Comparison of ENCODE assay signal across 26 cellular contexts in genomic region chr1:23636009-23636408, GRCh38. TPM values are rescaled to one million over a fixed set of nuclear protein-coding genes. Genes with fewer than 3 reads are reported as not detected.
A peak's percentile ranks its signal among the peaks of the same experiment; 100 is the strongest.
DNase-seq lines count a peak whose midpoint lies in the region; ATAC-seq and TF ChIP-seq lines count a peak whose summit lies in the region.
"Had no signal": no experiment of that assay in that cellular context is flagged by ENCODE, and none has a peak within 500 bp of the region (broad histone marks: within the 10 kb centered on the region; RNA-seq: fewer than 3 reads in every experiment).

No MANE protein-coding gene starts in this region.

- H3K9ac ChIP-seq in mesenchymal stem cell (ENCODE audit: low read length): no peak overlapping the region
- H3K9ac ChIP-seq: KMS-11 had no signal

- H3K4me1 Mint-ChIP-seq in activated CD8-positive, alpha-beta T cell treated with anti-CD3 and anti-CD28 coated beads for 36 hours (ENCODE audit: low read depth): peaks cover 28% of the 10 kb centered on the region
- peaks cover 29% of the 10 kb centered on the region for H3K4me1 Mint-ChIP-seq in activated CD8-positive, alpha-beta T cell treated with anti-CD3 and anti-CD28 coated beads, Interleukin-2, amount 10 ng/mL, durations not matched to agents 7 days and 5 days (ENCODE audit: low read depth)
- peaks cover 27% of the 10 kb centered on the region for H3K4me1 Mint-ChIP-seq in activated T-cell treated with anti-CD3 and anti-CD28 coated beads, Interleukin-2, amount 50 U/mL, for 24 hours (ENCODE audit: low read depth)

- TF ChIP-seq CTCF in activated CD8-positive, alpha-beta T cell treated with anti-CD3 and anti-CD28 coated beads for 36 hours (IDR thresholded peaks at IDR 0.05): no peak
- TF ChIP-seq CTCF in OCI-LY7 (conservative IDR thresholded peaks at IDR 0.05; ENCODE audit: low read length) (no peak), tibial artery (IDR thresholded peaks at IDR 0.05) (no peak)

- H3K79me1 ChIP-seq in mesenchymal stem cell (replicated peaks; ENCODE audit: low read length, poor library complexity, severe bottlenecking): no peaks in the 10 kb centered on the region

- peak overlapping the region; percentile 88 to 98 for H2BK12ac ChIP-seq in mesenchymal stem cell (ENCODE audit: low read length in 2 of 2)

- H3K4me3 Mint-ChIP-seq in activated CD8-positive, alpha-beta T cell treated with anti-CD3 and anti-CD28 coated beads for 36 hours: no peak overlapping the region
- no peak overlapping the region for H3K4me3 Mint-ChIP-seq in activated CD8-positive, alpha-beta T cell treated with anti-CD3 and anti-CD28 coated beads, Interleukin-2, amount 10 ng/mL, durations not matched to agents 7 days and 5 days
- no peak overlapping the region for H3K4me3 Mint-ChIP-seq in activated T-cell treated with anti-CD3 and anti-CD28 coated beads, Interleukin-2, amount 50 U/mL, for 24 hours

- H3K9me2 ChIP-seq in OCI-LY7 (ENCODE audit: insufficient read depth, low read length): no peaks in the 10 kb centered on the region

- H4K20me1 ChIP-seq in OCI-LY7 (ENCODE audit: insufficient read depth, low read length): no peaks in the 10 kb centered on the region

- WGBS in mesenchymal stem cell: over 99% methylated on average over 7 of the region's 7 CpGs

- H2BK15ac ChIP-seq in mesenchymal stem cell (ENCODE audit: low read depth, poor library complexity, severe bottlenecking): no peak overlapping the region

- H4K91ac ChIP-seq in mesenchymal stem cell (ENCODE audit: low read length): no peak overlapping the region

- no peak overlapping the region for H2BK120ac ChIP-seq in mesenchymal stem cell (ENCODE audit: low read depth, low read length)

- H3K27me3 ChIP-seq in mesenchymal stem cell (ENCODE audit: control insufficient read depth in 1 of 2, insufficient read depth in 1 of 2, low read length in 2 of 2) (peaks cover 0 to 28% of the 10 kb centered on the region in 2 experiments), tibial artery (no peaks in the 10 kb centered on the region), H7 (ENCODE audit: control insufficient read depth, insufficient read depth, low read length) (no peaks in the 10 kb centered on the region)
- H3K27me3 ChIP-seq: upper lobe of right lung had no signal

- H3K9me3 ChIP-seq in OCI-LY7 (ENCODE audit: low read length) (no peaks in the 10 kb centered on the region), mesenchymal stem cell (ENCODE audit: control insufficient read depth, low read length) (no peaks in the 10 kb centered on the region), tibial artery (no peaks in the 10 kb centered on the region)
- H3K9me3 ChIP-seq: prostate gland, upper lobe of right lung had no signal

- H3K4ac ChIP-seq in mesenchymal stem cell (ENCODE audit: low read depth in 1 of 2, low read length in 2 of 2): peak overlapping the region in 1 of 2 experiments; percentile 4

- no peak overlapping the region for H2AK5ac ChIP-seq in mesenchymal stem cell (ENCODE audit: low read length, severe bottlenecking)

- H3K36me3 Mint-ChIP-seq in activated CD8-positive, alpha-beta T cell treated with anti-CD3 and anti-CD28 coated beads for 36 hours (ENCODE audit: low read depth): no peaks in the 10 kb centered on the region
- no peaks in the 10 kb centered on the region for H3K36me3 Mint-ChIP-seq in activated CD8-positive, alpha-beta T cell treated with anti-CD3 and anti-CD28 coated beads, Interleukin-2, amount 10 ng/mL, durations not matched to agents 7 days and 5 days (ENCODE audit: low read depth)
- no peaks in the 10 kb centered on the region for H3K36me3 Mint-ChIP-seq in activated T-cell treated with anti-CD3 and anti-CD28 coated beads, Interleukin-2, amount 50 U/mL, for 24 hours (ENCODE audit: low read depth)
- H3K36me3 Mint-ChIP-seq: CD14-positive monocyte had no signal

- peaks cover 6% of the 10 kb centered on the region; the same call in 1 of the 2 replicates for H3K79me2 ChIP-seq in OCI-LY7 (ENCODE audit: insufficient read depth, low read depth, low read length)

- CTCF ChIA-PET in activated CD8-positive, alpha-beta T cell treated with anti-CD3 and anti-CD28 coated beads for 36 hours (lab: Charles Lee): interaction anchor here (1.0 to 14.9 kb wide), 14 partner anchors 8 to 138 kb away, joined by 3 to 927 read pairs (median 32); partner anchors contain the start of genes E2F2 and ID3
- CTCF ChIA-PET in activated CD8-positive, alpha-beta T cell treated with anti-CD3 and anti-CD28 coated beads, Interleukin-2, amount 10 ng/mL, durations not matched to agents 7 days and 5 days (lab: Charles Lee): interaction anchor here (1.8 to 18.1 kb wide), 12 partner anchors 11 to 138 kb away, joined by 5 to 1062 read pairs (median 42); partner anchors contain the start of genes E2F2 and ID3
- CTCF ChIA-PET in OCI-LY7 (lab: Charles Lee; ENCODE audit: unreplicated experiment): interaction anchor here (1.8 kb wide), 1 partner anchor 16 kb away, joined by 7 read pairs; no protein-coding TSS in a partner anchor

- POLR2A ChIA-PET in activated CD8-positive, alpha-beta T cell treated with anti-CD3 and anti-CD28 coated beads for 36 hours (lab: Charles Lee): interaction anchor here (0.6 to 3.4 kb wide), 7 partner anchors 11 to 91 kb away, joined by 3 to 12 read pairs (median 3); no protein-coding TSS in a partner anchor
- POLR2A ChIA-PET in activated CD8-positive, alpha-beta T cell treated with anti-CD3 and anti-CD28 coated beads, Interleukin-2, amount 10 ng/mL, durations not matched to agents 7 days and 5 days (lab: Charles Lee): interaction anchor here (2.3 to 3.5 kb wide), 3 partner anchors 77 to 91 kb away, joined by 9 to 20 read pairs (median 20); partner anchors contain the start of gene ID3
- POLR2A ChIA-PET in OCI-LY7 (lab: Charles Lee): interaction anchor here (1.9 to 3.4 kb wide), 5 partner anchors 16 to 91 kb away, joined by 10 to 21 read pairs (median 15); no protein-coding TSS in a partner anchor

- H3K9me3 Mint-ChIP-seq in activated CD8-positive, alpha-beta T cell treated with anti-CD3 and anti-CD28 coated beads for 36 hours: no peaks in the 10 kb centered on the region
- H3K9me3 Mint-ChIP-seq in activated CD8-positive, alpha-beta T cell treated with anti-CD3 and anti-CD28 coated beads, Interleukin-2, amount 10 ng/mL, durations not matched to agents 7 days and 5 days (ENCODE audit: insufficient read depth): no peaks in the 10 kb centered on the region
- H3K9me3 Mint-ChIP-seq in activated T-cell treated with anti-CD3 and anti-CD28 coated beads, Interleukin-2, amount 50 U/mL, for 24 hours: no peaks in the 10 kb centered on the region
- H3K9me3 Mint-ChIP-seq: activated CD4-positive, alpha-beta memory T cell treated with anti-CD3 and anti-CD28 coated beads, Interleukin-2, amount 10 ng/mL, durations not matched to agents 7 days and 5 days; H9 had no signal

- H3K4me3 ChIP-seq in OCI-LY7 (ENCODE audit: low read depth, low read length, poor library complexity, severe bottlenecking): no peak overlapping the region
- H3K4me3 ChIP-seq in mesenchymal stem cell (ENCODE audit: insufficient read depth in 1 of 2, low read depth in 1 of 2, low read length in 2 of 2): no peak overlapping the region
- H3K4me3 ChIP-seq in tibial artery: no peak overlapping the region
- H3K4me3 ChIP-seq in H7 (ENCODE audit: insufficient read depth, low read depth, low read length): no peak overlapping the region

- ATAC-seq in activated CD8-positive, alpha-beta T cell treated with anti-CD3 and anti-CD28 coated beads for 36 hours: no peak
- no peak for ATAC-seq in activated CD8-positive, alpha-beta T cell treated with anti-CD3 and anti-CD28 coated beads, Interleukin-2, amount 10 ng/mL, durations not matched to agents 7 days and 5 days

- H3K27ac ChIP-seq in OCI-LY7 (ENCODE audit: low read depth, low read length, poor library complexity, severe bottlenecking): peak overlapping the region; percentile 85
- no peak overlapping the region for H3K27ac ChIP-seq in mesenchymal stem cell (ENCODE audit: low read length, poor library complexity, severe bottlenecking)
- peak overlapping the region; percentile 88 to 92 for H3K27ac ChIP-seq in tibial artery
- H3K27ac ChIP-seq: KMS-11 had no signal

- no TSS peak for BruUV-seq in OCI-LY7 (replicated peaks; lab: Mats Ljungman, UMichigan)

- DNase-seq in activated CD8-positive, alpha-beta T cell treated with anti-CD3 and anti-CD28 coated beads for 36 hours: no peak
- no peak for DNase-seq in activated CD8-positive, alpha-beta T cell treated with anti-CD3 and anti-CD28 coated beads, Interleukin-2, amount 10 ng/mL, durations not matched to agents 7 days and 5 days
- DNase-seq in OCI-LY7 (ENCODE audit: low spot score) (no peak), mesenchymal stem cell (no peak), tibial artery (no peak), H7 (no peak), NCI-H2196 treated with DMSO at 0.1 percent for 48 hours (lab: John Stamatoyannopoulos, UW; ENCODE audit: unreplicated experiment) (no peak)
- no peak for DNase-seq in activated T-cell treated with anti-CD3 and anti-CD28 coated beads, Interleukin-2, amount 50 U/mL, for 24 hours
- DNase-seq: activated CD4-positive, alpha-beta memory T cell treated with anti-CD3 and anti-CD28 coated beads, Interleukin-2, amount 10 ng/mL, durations not matched to agents 7 days and 5 days; activated naive CD4-positive, alpha-beta T cell treated with anti-CD3 and anti-CD28 coated beads, Interleukin-2, amount 50 U/mL, for 16 hours; activated T-cell treated with anti-CD3 and anti-CD28 coated beads, Interleukin-2, amount 50 U/mL, for 48 hours; DMS153; H9; kidney glomerular epithelial cell; MV-4-11; NCI-H187; NCI-H2227 treated with DMSO at 0.1 percent for 48 hours; NCI-H774; PC-3; SIG-M5; stimulated activated naive CD4-positive, alpha-beta T cell treated with Interleukin-2 at 50 U/mL for 16 hours; T-helper 2 cell; upper lobe of right lung had no signal

- H3K4me2 ChIP-seq in OCI-LY7 (ENCODE audit: low read length) (no peak overlapping the region), mesenchymal stem cell (ENCODE audit: low read length, poor library complexity, severe bottlenecking) (no peak overlapping the region)

- no peak overlapping the region for H3K23ac ChIP-seq in mesenchymal stem cell (ENCODE audit: low read length in 2 of 2)

- no peak overlapping the region for H3K14ac ChIP-seq in mesenchymal stem cell (ENCODE audit: low read length in 2 of 2)

- no peak overlapping the region for H2AFZ ChIP-seq in OCI-LY7 (ENCODE audit: low read length)
- no peak overlapping the region for H2AFZ ChIP-seq in mesenchymal stem cell (ENCODE audit: low read depth, low read length)

- H3K27ac Mint-ChIP-seq in activated CD8-positive, alpha-beta T cell treated with anti-CD3 and anti-CD28 coated beads for 36 hours: peak overlapping the region; percentile 10
- no peak overlapping the region for H3K27ac Mint-ChIP-seq in activated CD8-positive, alpha-beta T cell treated with anti-CD3 and anti-CD28 coated beads, Interleukin-2, amount 10 ng/mL, durations not matched to agents 7 days and 5 days
- no peak overlapping the region for H3K27ac Mint-ChIP-seq in activated T-cell treated with anti-CD3 and anti-CD28 coated beads, Interleukin-2, amount 50 U/mL, for 24 hours
- H3K27ac Mint-ChIP-seq: H9 had no signal

- peaks cover 11% of the 10 kb centered on the region for H3K36me3 ChIP-seq in OCI-LY7 (ENCODE audit: insufficient read depth, low read length)
- no peaks in the 10 kb centered on the region for H3K36me3 ChIP-seq in mesenchymal stem cell (ENCODE audit: control insufficient read depth in 1 of 2, insufficient read depth in 2 of 2, low read depth in 1 of 2, low read length in 2 of 2)
- H3K36me3 ChIP-seq in tibial artery: no peaks in the 10 kb centered on the region
- H3K36me3 ChIP-seq in H7 (replicated peaks; ENCODE audit: control insufficient read depth, insufficient read depth, low read length): no peaks in the 10 kb centered on the region
- H3K36me3 ChIP-seq: prostate gland, upper lobe of right lung had no signal

- intact Hi-C loops in activated CD8-positive, alpha-beta T cell treated with anti-CD3 and anti-CD28 coated beads for 36 hours (cut with micrococcal nuclease): loop anchor here (5.0 kb wide), 1 partner anchor 139 kb away; no protein-coding TSS in a partner anchor
- intact Hi-C loops in OCI-LY7 (cut with micrococcal nuclease; ENCODE audit: unreplicated experiment) (no loop called here), tibial artery (cut with DNase I; ENCODE audit: low total_unique reads) (no loop called here)

- no peak overlapping the region for H3K18ac ChIP-seq in mesenchymal stem cell (ENCODE audit: low read depth in 1 of 2, low read length in 2 of 2)

- H3K4me1 ChIP-seq in OCI-LY7 (ENCODE audit: insufficient read depth, low read length, poor library complexity, severe bottlenecking) (peaks cover 92% of the 10 kb centered on the region), mesenchymal stem cell (ENCODE audit: control insufficient read depth, insufficient read depth, low read depth, low read length) (peaks cover 6% of the 10 kb centered on the region), tibial artery (peaks cover 0 to 23% (median 3%) of the 10 kb centered on the region in 4 donors)
- H3K4me1 ChIP-seq: prostate gland had no signal

- H3K27me3 Mint-ChIP-seq in activated CD8-positive, alpha-beta T cell treated with anti-CD3 and anti-CD28 coated beads for 36 hours: no peaks in the 10 kb centered on the region
- H3K27me3 Mint-ChIP-seq in activated CD8-positive, alpha-beta T cell treated with anti-CD3 and anti-CD28 coated beads, Interleukin-2, amount 10 ng/mL, durations not matched to agents 7 days and 5 days (ENCODE audit: low read depth): peaks cover 4% of the 10 kb centered on the region
- no peaks in the 10 kb centered on the region for H3K27me3 Mint-ChIP-seq in activated T-cell treated with anti-CD3 and anti-CD28 coated beads, Interleukin-2, amount 50 U/mL, for 24 hours

- H2BK5ac ChIP-seq in mesenchymal stem cell (ENCODE audit: low read depth, low read length, poor library complexity, severe bottlenecking): no peak overlapping the region

- no peak overlapping the region for H4K8ac ChIP-seq in mesenchymal stem cell (ENCODE audit: low read length)

RNA-seq across cellular contexts. Expression of gene RPL11, which starts 55.6 kb away (rescaled TPM):
- total RNA-seq in activated CD8-positive, alpha-beta T cell treated with anti-CD3 and anti-CD28 coated beads for 36 hours: 1,000 to 10,000 TPM; 1,493 to 1,569 TPM
- 1,000 to 10,000 TPM; 1,096 to 1,128 TPM for total RNA-seq in activated CD8-positive, alpha-beta T cell treated with anti-CD3 and anti-CD28 coated beads, Interleukin-2, amount 10 ng/mL, durations not matched to agents 7 days and 5 days
- 1,891 and 2,496 TPM in 2 replicates for total RNA-seq in OCI-LY7 (2014; rRNA removed; shearing (Covaris generic))
- 1,767 and 1,774 TPM in 2 replicates for total RNA-seq in OCI-LY7 (2022)
- 2,341 TPM for polyA plus RNA-seq in mesenchymal stem cell (2013, experiment 1 of 2)
- polyA plus RNA-seq in mesenchymal stem cell (2013, experiment 2 of 2): 2,276 TPM
- 1,671 and 2,124 TPM in 2 replicates for total RNA-seq in H7 (2014; rRNA removed; shearing (Covaris generic))
